Comparison of ENCODE assay signal across 14 cellular contexts in genomic region chr1:171142081-171142450, GRCh38. TPM values are rescaled to one million over a fixed set of nuclear protein-coding genes. Genes with fewer than 3 reads are reported as not detected.
A peak's percentile ranks its signal among the peaks of the same experiment; 100 is the strongest.
DNase-seq lines count a peak whose midpoint lies in the region; FAIRE-seq and TF ChIP-seq lines count a peak whose summit lies in the region.
"Had no signal": no experiment of that assay in that cellular context is flagged by ENCODE, and none has a peak within 500 bp of the region (broad histone marks: within the 10 kb centered on the region; RNA-seq: fewer than 3 reads in every experiment).

No MANE protein-coding gene starts in this region.

- CTCF ChIA-PET in MCF 10A (lab: Yijun Ruan, JAX) = interaction anchor here (0.9 kb wide), 1 partner anchor 15 kb away, joined by 3 read pairs; no protein-coding TSS in a partner anchor

- no peak overlapping the region for H3K4me3 Mint-ChIP-seq in MCF 10A (ENCODE audit: unreplicated experiment)
- H3K4me3 Mint-ChIP-seq: CD4-positive, alpha-beta memory T cell had no signal

- H3K9me3 Mint-ChIP-seq in MCF 10A (ENCODE audit: unreplicated experiment) = no peaks in the 10 kb centered on the region
- H3K9me3 Mint-ChIP-seq: CD4-positive, alpha-beta memory T cell had no signal

- FAIRE-seq in kidney (lab: Jason Lieb, UNC) = no peak

- no peak for TF ChIP-seq CTCF in MCF 10A (IDR thresholded peaks at IDR 0.05; ENCODE audit: unreplicated experiment)
- TF ChIP-seq CTCF in kidney (IDR thresholded peaks at IDR 0.05; ENCODE audit: borderline replicate concordance, extremely low read depth, insufficient read depth) = no peak

- H3K27ac ChIP-seq in kidney (ENCODE audit: low read depth in 2 of 2, low read length in 2 of 2) = peak overlapping the region; percentile 36 to 82
- peak overlapping the region; percentile 27 for H3K27ac ChIP-seq in rectal smooth muscle tissue (ENCODE audit: low read depth, low read length)
- H3K27ac ChIP-seq: cardiac muscle cell had no signal

- H3K27me3 Mint-ChIP-seq in MCF 10A (ENCODE audit: insufficient read depth, unreplicated experiment) = no peaks in the 10 kb centered on the region

- H3K9ac ChIP-seq in kidney (ENCODE audit: low read length in 2 of 2) (no peak overlapping the region), rectal smooth muscle tissue (ENCODE audit: low read length) (no peak overlapping the region)

- peak; percentile 62 for DNase-seq in EL
- peak; percentile 61 for DNase-seq in MCF 10A (ENCODE audit: unreplicated experiment)
- DNase-seq in kidney = peak; percentile 80
- DNase-seq in NCI-H526 (lab: John Stamatoyannopoulos, UW) = no peak
- no peak for DNase-seq in SIG-M5 (lab: John Stamatoyannopoulos, UW)
- no peak for DNase-seq in stimulated activated naive CD4-positive, alpha-beta T cell (lab: John Stamatoyannopoulos, UW)
- DNase-seq in DMS79 treated with DMSO at 0.1 percent for 48 hours (lab: John Stamatoyannopoulos, UW) = no peak
- DNase-seq: activated CD4-positive, alpha-beta T cell treated with anti-CD3 and anti-CD28 coated beads for 4 hours; CD4-positive, alpha-beta memory T cell; Karpas-422 had no signal

- H3K36me3 ChIP-seq in kidney (ENCODE audit: control insufficient read depth in 1 of 2, insufficient read depth in 2 of 2, low read length in 2 of 2) = no peaks in the 10 kb centered on the region
- no peaks in the 10 kb centered on the region for H3K36me3 ChIP-seq in rectal smooth muscle tissue (ENCODE audit: control insufficient read depth, insufficient read depth, low read length)
- H3K36me3 ChIP-seq: cardiac muscle cell had no signal

- no TSS peak for BruUV-seq in MCF 10A (replicated peaks; lab: Mats Ljungman, UMichigan)

- POLR2A ChIA-PET in MCF 10A (lab: Yijun Ruan, JAX) = no interaction called here

- H3K4me1 Mint-ChIP-seq in MCF 10A (ENCODE audit: insufficient read depth, unreplicated experiment) = no peaks in the 10 kb centered on the region
- H3K4me1 Mint-ChIP-seq: CD4-positive, alpha-beta memory T cell had no signal

- no peaks in the 10 kb centered on the region for H3K9me3 ChIP-seq in kidney (ENCODE audit: control insufficient read depth in 1 of 2, low read length in 2 of 2)

- no peaks in the 10 kb centered on the region for H3K27me3 ChIP-seq in rectal smooth muscle tissue (ENCODE audit: control insufficient read depth, insufficient read depth, low read length)
- H3K27me3 ChIP-seq: cardiac muscle cell had no signal

- H3K36me3 Mint-ChIP-seq in MCF 10A (ENCODE audit: insufficient read depth, unreplicated experiment) = no peaks in the 10 kb centered on the region
- H3K36me3 Mint-ChIP-seq: CD4-positive, alpha-beta memory T cell had no signal

- H3K4me3 ChIP-seq in kidney (ENCODE audit: low read length in 2 of 2) (peak overlapping the region in 1 of 2 donors; percentile 5), rectal smooth muscle tissue (ENCODE audit: low read length) (no peak overlapping the region)
- H3K4me3 ChIP-seq: cardiac muscle cell had no signal

- H3K4me1 ChIP-seq in kidney (ENCODE audit: control insufficient read depth in 1 of 2, insufficient read depth in 1 of 2, low read depth in 1 of 2, low read length in 2 of 2) (peaks cover 8 to 20% of the 10 kb centered on the region in 2 donors), rectal smooth muscle tissue (ENCODE audit: control insufficient read depth, insufficient read depth, low read length) (peaks cover 2% of the 10 kb centered on the region)

- intact Hi-C loops in MCF 10A (cut with micrococcal nuclease) = no loop called here
- intact Hi-C loops in kidney (cut with DNase I) = no loop called here

- no peak overlapping the region for H3K27ac Mint-ChIP-seq in MCF 10A (ENCODE audit: low read depth, unreplicated experiment)
- H3K27ac Mint-ChIP-seq: CD4-positive, alpha-beta memory T cell had no signal

RNA-seq across cellular contexts. Expression of gene FMO2, which starts 43.0 kb away (rescaled TPM):
- not detected in 2 replicates for total RNA-seq in MCF 10A (2022)
- 22.3 TPM for total RNA-seq in kidney
- 3.9 TPM for polyA plus RNA-seq in kidney (ENCODE audit: insufficient read depth, low read depth, low replicate concordance)
- total RNA-seq: cardiac muscle cell; CD4-positive, alpha-beta memory T cell; kidney epithelial cell; OCI-LY7 had no signal
- polyA plus RNA-seq: cardiac muscle cell; CD4-positive, alpha-beta memory T cell had no signal

RNA-seq across cellular contexts. Expression of gene FMO3, which starts 51.4 kb away (rescaled TPM):
- not detected in 2 replicates for total RNA-seq in MCF 10A (2022)
- 19.3 TPM for total RNA-seq in kidney
- 7.7 TPM for polyA plus RNA-seq in kidney (ENCODE audit: insufficient read depth, low read depth, low replicate concordance)
- total RNA-seq: cardiac muscle cell; CD4-positive, alpha-beta memory T cell; kidney epithelial cell; OCI-LY7 had no signal
- polyA plus RNA-seq: cardiac muscle cell; CD4-positive, alpha-beta memory T cell had no signal

Comparison
In these comparisons a context has a peak if more than half of its experiments do, and no peak if none do; other contexts are left out.
1. DNase-seq: peak in EL (single experiment), MCF 10A (single experiment) and kidney (single experiment); none in NCI-H526 (0 of 2), SIG-M5 (single experiment), stimulated activated naive CD4-positive, alpha-beta T cell (0 of 6) and DMS79 treated with DMSO at 0.1 percent for 48 hours (single experiment).
2. RNA of gene FMO2, which starts 43.0 kb away (total RNA-seq): 22.3 TPM in kidney (single experiment); not detected in MCF 10A; every median in the first group is over 10 times any median in the second.
3. RNA of gene FMO3, which starts 51.4 kb away (total RNA-seq): 19.3 TPM in kidney (single experiment); not detected in MCF 10A; every median in the first group is over 10 times any median in the second.